ENCODE assay signal across 17 cellular contexts in the genomic region with DNA sequence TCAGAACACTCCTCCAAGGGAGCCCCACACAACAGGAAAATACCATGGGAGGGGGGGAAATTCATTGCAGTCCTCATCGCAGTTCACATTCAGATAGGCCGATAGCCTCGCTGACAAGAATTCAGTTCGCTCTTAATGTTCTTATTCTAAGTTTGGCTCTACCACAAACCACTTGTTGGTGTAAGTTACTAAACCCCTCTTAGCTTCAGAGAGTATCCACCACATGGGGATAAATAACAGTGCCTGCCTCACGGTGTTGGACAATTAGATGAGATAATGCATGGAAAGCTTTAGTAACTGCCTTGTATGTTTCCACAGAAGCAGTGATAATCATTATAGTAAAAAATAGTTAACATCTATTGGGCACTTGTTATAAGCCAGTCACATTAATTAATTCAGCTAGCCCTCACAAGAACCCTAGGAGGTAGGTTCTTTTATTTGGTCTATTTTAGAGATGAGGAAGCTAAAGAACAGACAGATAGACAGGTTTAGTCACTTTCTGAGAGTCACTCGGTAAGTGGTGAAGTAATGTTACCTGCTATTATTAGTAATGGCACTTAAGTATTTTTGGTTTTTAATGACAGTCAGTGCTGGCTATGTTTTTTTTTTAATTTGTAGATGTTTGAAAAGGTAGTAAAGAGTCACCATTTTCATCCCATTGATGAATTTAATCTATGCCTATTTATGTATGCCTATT.
"Had no signal": no experiment of that assay in that cellular context is flagged by ENCODE, and none has a peak within 500 bp of the region (broad histone marks: within the 10 kb centered on the region; RNA-seq: fewer than 3 reads in every experiment).

No MANE protein-coding gene starts in this region.

- H3K9me3 Mint-ChIP-seq: mesothelial cell of epicardium, type B pancreatic cell had no signal

- H3K9me3 ChIP-seq: ascending aorta, esophagus squamous epithelium, lower lobe of right lung, right atrium auricular region, suprapubic skin had no signal

- H3K27me3 ChIP-seq: ascending aorta, dorsolateral prefrontal cortex, right atrium auricular region, suprapubic skin had no signal

- H3K4me3 ChIP-seq: ascending aorta, dorsolateral prefrontal cortex, esophagus squamous epithelium, lower lobe of right lung, right atrium auricular region, suprapubic skin had no signal

- ATAC-seq: activated CD8-positive, alpha-beta memory T cell treated with anti-CD3 and anti-CD28 coated beads, Interleukin-2, amount 10 ng/mL, durations not matched to agents 7 days and 5 days; left cardiac atrium; lower lobe of right lung had no signal

- H3K27ac ChIP-seq: ascending aorta, dorsolateral prefrontal cortex, esophagus squamous epithelium, lower lobe of right lung, suprapubic skin had no signal

- DNase-seq: activated CD4-positive, alpha-beta T cell treated with anti-CD3 and anti-CD28 coated beads, Interleukin-2, amount 50 U/mL, for 1 hour; activated CD4-positive, CD25-positive, alpha-beta regulatory T cell; activated CD8-positive, alpha-beta memory T cell treated with anti-CD3 and anti-CD28 coated beads, Interleukin-2, amount 10 ng/mL, durations not matched to agents 7 days and 5 days; activated T-cell treated with anti-CD3 and anti-CD28 coated beads, Interleukin-2, amount 50 U/mL, for 48 hours; dorsolateral prefrontal cortex; esophagus squamous epithelium; foreskin fibroblast; left cardiac atrium; lower lobe of right lung; small intestine; stimulated activated naive CD4-positive, alpha-beta T cell; T-helper 2 cell had no signal

- H3K36me3 Mint-ChIP-seq: activated CD8-positive, alpha-beta memory T cell treated with anti-CD3 and anti-CD28 coated beads, Interleukin-2, amount 10 ng/mL, durations not matched to agents 7 days and 5 days; mesothelial cell of epicardium; type B pancreatic cell had no signal

- H3K4me3 Mint-ChIP-seq: activated CD8-positive, alpha-beta memory T cell treated with anti-CD3 and anti-CD28 coated beads, Interleukin-2, amount 10 ng/mL, durations not matched to agents 7 days and 5 days; mesothelial cell of epicardium; type B pancreatic cell had no signal

- H3K4me1 ChIP-seq: ascending aorta had no signal

- H3K27ac Mint-ChIP-seq: activated CD8-positive, alpha-beta memory T cell treated with anti-CD3 and anti-CD28 coated beads, Interleukin-2, amount 10 ng/mL, durations not matched to agents 7 days and 5 days; mesothelial cell of epicardium; type B pancreatic cell had no signal

- H3K27me3 Mint-ChIP-seq: activated CD8-positive, alpha-beta memory T cell treated with anti-CD3 and anti-CD28 coated beads, Interleukin-2, amount 10 ng/mL, durations not matched to agents 7 days and 5 days had no signal

- H3K36me3 ChIP-seq: ascending aorta, esophagus squamous epithelium, lower lobe of right lung, right atrium auricular region, suprapubic skin had no signal

- H3K4me1 Mint-ChIP-seq: mesothelial cell of epicardium had no signal
